Comparison of ENCODE assay signal across 15 cellular contexts in the genomic region with DNA sequence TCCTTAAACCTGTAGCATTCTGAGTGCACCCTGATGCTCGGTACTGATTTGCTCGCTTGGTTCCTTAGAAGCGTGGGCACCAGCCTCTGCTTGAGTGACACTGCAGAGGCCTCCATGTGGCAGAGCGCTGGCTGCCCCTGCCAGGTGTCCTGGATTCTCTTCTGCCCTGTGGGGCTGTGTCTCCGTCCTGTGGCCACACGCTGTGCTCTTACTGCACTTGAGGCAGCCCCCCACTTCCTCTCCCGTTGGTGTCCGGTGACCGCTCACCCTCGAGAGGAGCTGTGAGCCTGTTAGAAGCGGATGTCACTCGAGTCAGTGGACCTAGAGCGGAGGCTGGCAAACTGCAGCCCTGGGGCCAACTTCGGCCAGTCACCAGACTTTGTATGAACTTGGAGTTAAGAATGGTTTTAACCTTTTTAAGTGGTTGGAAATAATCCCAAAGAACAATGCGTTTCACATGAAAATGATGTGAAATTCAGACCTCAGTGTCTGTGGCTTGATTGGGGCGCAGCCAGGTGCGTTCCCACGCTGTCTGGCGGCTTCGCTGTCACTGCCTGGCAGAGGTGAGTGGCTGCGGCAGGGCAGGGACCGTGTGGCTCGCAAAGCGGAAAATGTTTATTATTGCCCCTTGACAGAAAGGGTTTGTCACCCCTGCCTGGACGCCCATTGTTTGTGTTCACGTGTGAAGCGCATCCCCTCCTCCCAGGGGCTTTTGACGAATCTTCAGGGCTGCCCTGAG.
"Had no signal": no experiment of that assay in that cellular context is flagged by ENCODE, and none has a peak within 500 bp of the region (broad histone marks: within the 10 kb centered on the region; RNA-seq: fewer than 3 reads in every experiment).

No MANE protein-coding gene starts in this region.

- H3K4me1 Mint-ChIP-seq: activated naive CD8-positive, alpha-beta T cell treated with anti-CD3 and anti-CD28 coated beads for 36 hours had no signal

- DNase-seq: activated CD4-positive, alpha-beta T cell treated with anti-CD3 and anti-CD28 coated beads for 4 hours; activated naive CD8-positive, alpha-beta T cell treated with anti-CD3 and anti-CD28 coated beads for 36 hours; brain microvascular endothelial cell; cerebellar nuclear complex; dermis blood vessel endothelial cell; heart left ventricle; immature natural killer cell; stimulated activated CD4-positive, alpha-beta T cell treated with anti-CD3 and anti-CD28 coated beads, Interleukin-12 subunit alpha, Interleukin-12 subunit beta, amount 100 ng/mL, for 4 hours; stimulated activated CD4-positive, alpha-beta T cell treated with anti-CD3 and anti-CD28 coated beads, Interleukin-2, amount 100 ng/mL, for 24 hours; T-helper 1 cell; tibial artery had no signal

- H3K9ac ChIP-seq: parathyroid adenoma had no signal

- H3K9me3 ChIP-seq: heart left ventricle, tibial artery had no signal

- H2AFZ ChIP-seq: parathyroid adenoma had no signal

- H3K4me3 Mint-ChIP-seq: activated naive CD8-positive, alpha-beta T cell treated with anti-CD3 and anti-CD28 coated beads for 36 hours; activated T-helper 1 cell treated with anti-CD3 and anti-CD28 coated beads, Interleukin-12 subunit alpha, Interleukin-12 subunit beta, Interleukin-2, Interleukin-4 antibody, amounts not matched to agents 30 ng/mL and 10 ng/mL and 1 ng/mL, durations not matched to agents 14 hours and 24 hours and 36 hours; immature natural killer cell; mesothelial cell of epicardium had no signal

- H3K27ac Mint-ChIP-seq: activated naive CD8-positive, alpha-beta T cell treated with anti-CD3 and anti-CD28 coated beads for 36 hours; activated T-helper 1 cell treated with anti-CD3 and anti-CD28 coated beads, Interleukin-12 subunit alpha, Interleukin-12 subunit beta, Interleukin-2, Interleukin-4 antibody, amounts not matched to agents 30 ng/mL and 10 ng/mL and 1 ng/mL, durations not matched to agents 14 hours and 24 hours and 36 hours; mesothelial cell of epicardium had no signal

- H3K27ac ChIP-seq: brain microvascular endothelial cell, heart left ventricle, parathyroid adenoma, tibial artery, VCaP had no signal

- H3K79me2 ChIP-seq: parathyroid adenoma had no signal

- H3K4me3 ChIP-seq: heart left ventricle, tibial artery had no signal

- H3K27me3 Mint-ChIP-seq: activated naive CD8-positive, alpha-beta T cell treated with anti-CD3 and anti-CD28 coated beads for 36 hours had no signal

- H3K4me1 ChIP-seq: parathyroid adenoma had no signal

- H3K27me3 ChIP-seq: brain microvascular endothelial cell, heart left ventricle, tibial artery had no signal

- ATAC-seq: heart left ventricle had no signal

- H3K9me3 Mint-ChIP-seq: activated naive CD8-positive, alpha-beta T cell treated with anti-CD3 and anti-CD28 coated beads for 36 hours; activated T-helper 1 cell treated with anti-CD3 and anti-CD28 coated beads, Interleukin-12 subunit alpha, Interleukin-12 subunit beta, Interleukin-2, Interleukin-4 antibody, amounts not matched to agents 30 ng/mL and 10 ng/mL and 1 ng/mL, durations not matched to agents 14 hours and 24 hours and 36 hours; immature natural killer cell; mesothelial cell of epicardium had no signal
